Comparison of ENCODE assay signal across 24 cellular contexts in genomic region chr13:43284162-43284561, GRCh38.
A peak's percentile ranks its signal among the peaks of the same experiment; 100 is the strongest.
DNase-seq lines count a peak whose midpoint lies in the region; ATAC-seq, FAIRE-seq and TF ChIP-seq lines count a peak whose summit lies in the region.
"Had no signal": no experiment of that assay in that cellular context is flagged by ENCODE, and none has a peak within 500 bp of the region (broad histone marks: within the 10 kb centered on the region; RNA-seq: fewer than 3 reads in every experiment).

No MANE protein-coding gene starts in this region.

- peak; percentile 90 for ATAC-seq in foreskin keratinocyte
- ATAC-seq in HG02938 (IDR thresholded peaks at IDR 0.05; ENCODE audit: unreplicated experiment), result no peak
- ATAC-seq in GM23338, result no peak
- ATAC-seq: GM12878, left ventricle myocardium superior, sciatic nerve, T-cell had no signal

- DNase-seq in AG10803 (ENCODE audit: low read depth) (peak; percentile 37), RCC 7860 (ENCODE audit: low spot score) (peak; percentile 23), mammary epithelial cell (peak; percentile 62), foreskin keratinocyte (peak in 1 of 2 donors; percentile 52), NK-92 (lab: John Stamatoyannopoulos, UW; ENCODE audit: unreplicated experiment) (no peak), NCI-H1417 (lab: John Stamatoyannopoulos, UW) (no peak), GM23338 (ENCODE audit: low spot score) (no peak)
- DNase-seq: activated CD4-positive, alpha-beta memory T cell treated with anti-CD3 and anti-CD28 coated beads for 36 hours; activated naive CD4-positive, alpha-beta T cell treated with anti-CD3 and anti-CD28 coated beads for 36 hours; activated T-cell treated with anti-CD3 and anti-CD28 coated beads, Interleukin-2, amount 50 U/mL, for 1 hour; COR-L47; effector CD8-positive, alpha-beta T cell; left ventricle myocardium superior; occipital lobe; Peyer's patch; stimulated activated CD4-positive, alpha-beta T cell treated with anti-CD3 and anti-CD28 coated beads, Interleukin-4, amount 100 ng/mL, for 1 hour; T-cell had no signal

- H3K27me3 ChIP-seq in mammary epithelial cell (ENCODE audit: insufficient read depth, low read length), result no peaks in the 10 kb centered on the region
- no peaks in the 10 kb centered on the region for H3K27me3 ChIP-seq in foreskin keratinocyte
- no peaks in the 10 kb centered on the region for H3K27me3 ChIP-seq in GM23338 (ENCODE audit: insufficient read depth)
- H3K27me3 ChIP-seq: cardiac muscle cell, Peyer's patch, suprapubic skin had no signal

- H3F3A ChIP-seq in GM23338 (replicated peaks; ENCODE audit: low read depth), result no peaks in the 10 kb centered on the region

- TF ChIP-seq CTCF in AG10803 (conservative IDR thresholded peaks at IDR 0.05; ENCODE audit: low read length), result no peak
- TF ChIP-seq CTCF in mammary epithelial cell (conservative IDR thresholded peaks at IDR 0.05 in 1 of 2, IDR thresholded peaks at IDR 0.05 in 1 of 2; ENCODE audit: extremely low read depth in 1 of 2, insufficient read depth in 1 of 2, low read depth in 1 of 2, low read length in 2 of 2), result no peak
- TF ChIP-seq CTCF in foreskin keratinocyte (conservative IDR thresholded peaks at IDR 0.05), result no peak
- no peak for TF ChIP-seq CTCF in GM23338 (conservative IDR thresholded peaks at IDR 0.05; ENCODE audit: low read depth in 2 of 2)

- H2AFZ ChIP-seq in mammary epithelial cell (ENCODE audit: low read depth, low read length), result no peak overlapping the region
- H2AFZ ChIP-seq in GM23338, result no peak overlapping the region

- no peak overlapping the region; the same call in 1 of the 2 replicates for H3K27ac Mint-ChIP-seq in GM23338
- H3K27ac Mint-ChIP-seq: activated CD4-positive, alpha-beta memory T cell treated with anti-CD3 and anti-CD28 coated beads for 36 hours; activated naive CD4-positive, alpha-beta T cell treated with anti-CD3 and anti-CD28 coated beads for 36 hours; T-cell had no signal

- H3K27ac ChIP-seq in mammary epithelial cell (ENCODE audit: insufficient read depth, low read depth, low read length) (peak overlapping the region; percentile 3), foreskin keratinocyte (no peak overlapping the region), GM23338 (ENCODE audit: low read depth) (no peak overlapping the region)
- H3K27ac ChIP-seq: cardiac muscle cell, Peyer's patch, suprapubic skin, VCaP had no signal

- H3K4me3 ChIP-seq in AG10803 (ENCODE audit: low read length) (no peak overlapping the region), mammary epithelial cell (replicated peaks in 1 of 3; ENCODE audit: insufficient read depth in 1 of 3, low read depth in 2 of 3, low read length in 3 of 3) (no peak overlapping the region), GM23338 (no peak overlapping the region)
- H3K4me3 ChIP-seq: cardiac muscle cell, GM12878, Peyer's patch, suprapubic skin had no signal

- no peaks in the 10 kb centered on the region for H3K9me3 Mint-ChIP-seq in GM23338
- H3K9me3 Mint-ChIP-seq: activated CD4-positive, alpha-beta memory T cell treated with anti-CD3 and anti-CD28 coated beads for 36 hours; activated naive CD4-positive, alpha-beta T cell treated with anti-CD3 and anti-CD28 coated beads for 36 hours; IgD-negative memory B cell; T-cell had no signal

- H4K20me1 ChIP-seq in mammary epithelial cell (ENCODE audit: insufficient read depth, low read length) (no peaks in the 10 kb centered on the region), GM23338 (replicated peaks; ENCODE audit: insufficient read depth) (no peaks in the 10 kb centered on the region)

- H3K9me3 ChIP-seq in mammary epithelial cell (replicated peaks; ENCODE audit: insufficient read depth, low read length), result no peaks in the 10 kb centered on the region
- H3K9me3 ChIP-seq: Peyer's patch, suprapubic skin had no signal

- in situ Hi-C loops in mammary epithelial cell (cut with MboI; ENCODE audit: low sequenced_read_pairs in 2 of 2), result no loop called here

- peaks cover 3% of the 10 kb centered on the region; the same call in 2 of the 3 replicates for H3K4me1 Mint-ChIP-seq in GM23338
- H3K4me1 Mint-ChIP-seq: T-cell had no signal

- H3K4me1 ChIP-seq in mammary epithelial cell (ENCODE audit: insufficient read depth, low read length) (peaks cover 9% of the 10 kb centered on the region), foreskin keratinocyte (peaks cover 12% of the 10 kb centered on the region), GM23338 (ENCODE audit: insufficient read depth) (no peaks in the 10 kb centered on the region)
- H3K4me1 ChIP-seq: Peyer's patch, suprapubic skin had no signal

- no peak overlapping the region for H3K9ac ChIP-seq in mammary epithelial cell (ENCODE audit: insufficient read depth, low read length)

- intact Hi-C loops in mammary epithelial cell (cut with micrococcal nuclease), result no loop called here

- H3K36me3 Mint-ChIP-seq in GM23338 (ENCODE audit: low read depth), result no peaks in the 10 kb centered on the region
- H3K36me3 Mint-ChIP-seq: activated CD4-positive, alpha-beta memory T cell treated with anti-CD3 and anti-CD28 coated beads for 36 hours; IgD-negative memory B cell; T-cell had no signal

- H3K4me2 ChIP-seq in mammary epithelial cell (ENCODE audit: insufficient read depth, low read depth, low read length) (peak overlapping the region; percentile 46), GM23338 (no peak overlapping the region)

- no peak overlapping the region for H3K4me3 Mint-ChIP-seq in GM23338
- H3K4me3 Mint-ChIP-seq: activated CD4-positive, alpha-beta memory T cell treated with anti-CD3 and anti-CD28 coated beads for 36 hours; activated naive CD4-positive, alpha-beta T cell treated with anti-CD3 and anti-CD28 coated beads for 36 hours; IgD-negative memory B cell; T-cell had no signal

- H3K79me2 ChIP-seq in mammary epithelial cell (ENCODE audit: insufficient read depth, low read length), result no peaks in the 10 kb centered on the region
- H3K79me2 ChIP-seq in GM23338 (replicated peaks; ENCODE audit: insufficient read depth), result no peaks in the 10 kb centered on the region

- H3K9me2 ChIP-seq in GM23338 (ENCODE audit: insufficient read depth), result no peaks in the 10 kb centered on the region

- no TSS peak for BruUV-seq in mammary epithelial cell (replicated peaks; lab: Mats Ljungman, UMichigan)

- CTCF ChIA-PET in mammary epithelial cell (lab: Charles Lee; ENCODE audit: low non-redundant PET), result no interaction called here

- no peak for FAIRE-seq in RCC 7860 (lab: Jason Lieb, UNC)
- FAIRE-seq: GM12878 had no signal

- H3K36me3 ChIP-seq in mammary epithelial cell (ENCODE audit: insufficient read depth, low read length) (no peaks in the 10 kb centered on the region), GM23338 (ENCODE audit: insufficient read depth) (no peaks in the 10 kb centered on the region)
- H3K36me3 ChIP-seq: cardiac muscle cell, Peyer's patch, suprapubic skin had no signal

- H3K27me3 Mint-ChIP-seq in GM23338 (ENCODE audit: insufficient read depth, low read depth, poor library complexity), result no peaks in the 10 kb centered on the region

- WGBS in mammary epithelial cell (ENCODE audit: low coverage, missing lambda C conversion rate), result 34% methylated on average over 3 of the region's 3 CpGs

- dilution Hi-C loops in mammary epithelial cell (cut with HindIII; ENCODE audit: low sequenced_read_pairs), result no loop called here

TF ChIP-seq in GM23338, 12 proteins besides CTCF, POLR2A, EP300 and RAD21 (continues in another document):
- no peak for TF ChIP-seq JUNB (IDR thresholded peaks at IDR 0.05; ENCODE audit: unreplicated experiment)
- no peak for TF ChIP-seq POLR2AphosphoS5 (IDR thresholded peaks at IDR 0.05; ENCODE audit: low read depth)
- no peak for TF ChIP-seq NANOG (IDR thresholded peaks at IDR 0.05; ENCODE audit: borderline replicate concordance)

Comparison
In these comparisons a context has a peak if more than half of its experiments do, and no peak if none do; other contexts are left out.
1. DNase-seq: peak in AG10803 (single experiment), RCC 7860 (single experiment) and mammary epithelial cell (single experiment); none in NK-92 (single experiment), NCI-H1417 (0 of 3) and GM23338 (single experiment).